In the genomic region with DNA sequence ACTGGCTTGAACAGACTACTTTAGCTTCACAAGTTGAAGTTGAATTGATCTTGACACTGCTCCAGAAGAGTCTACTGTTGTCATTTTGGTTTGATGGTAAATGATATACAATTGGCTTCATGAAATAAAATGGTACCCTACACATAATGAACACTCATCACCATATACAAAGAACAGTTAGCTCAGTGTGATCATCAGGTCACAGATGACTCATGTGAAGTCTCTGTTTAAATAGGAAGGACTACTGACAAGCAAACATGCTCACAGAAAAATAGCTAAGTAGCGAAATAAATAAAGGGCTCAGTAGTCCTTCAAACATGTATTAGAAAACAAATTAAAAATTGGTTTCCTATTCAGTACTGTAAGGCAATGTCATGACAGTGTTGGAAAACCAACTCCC, we compare ENCODE assay signal across 2 cellular contexts.
A peak's percentile ranks its signal among the peaks of the same experiment; 100 is the strongest.
TF ChIP-seq lines count a peak whose summit lies in the region.

No MANE protein-coding gene starts in this region.

TF ChIP-seq in IMR-90, 13 proteins besides CTCF, POLR2A, EP300 and RAD21:
- TF ChIP-seq BHLHE40 (IDR thresholded peaks at IDR 0.05; ENCODE audit: low read depth, low read length), result no peak
- TF ChIP-seq CHD1 (IDR thresholded peaks at IDR 0.05; ENCODE audit: low read depth, low read length), result no peak
- peak; percentile 54; the same call in 1 of the 2 replicates for TF ChIP-seq FOS (IDR thresholded peaks at IDR 0.05; ENCODE audit: low read depth, low read length)
- TF ChIP-seq NFE2L2 (IDR thresholded peaks at IDR 0.05; ENCODE audit: low read depth, low read length), result no peak
- TF ChIP-seq RCOR1 (IDR thresholded peaks at IDR 0.05; ENCODE audit: insufficient replicate concordance, low read length), result no peak
TF ChIP-seq in IMR-90: peak in this region for 1.

TF ChIP-seq in endothelial cell of umbilical vein, 7 proteins besides CTCF, POLR2A, EP300 and RAD21:
- TF ChIP-seq POLR2AphosphoS5 (IDR thresholded peaks at IDR 0.05; ENCODE audit: insufficient read depth, low read depth, low read length) (no peak), MYC (IDR thresholded peaks at IDR 0.05; ENCODE audit: low read depth, low read length) (no peak), GATA2 (IDR thresholded peaks at IDR 0.05; ENCODE audit: insufficient read depth, insufficient read length, low read depth, low read length) (no peak), JUN (IDR thresholded peaks at IDR 0.05; ENCODE audit: borderline replicate concordance, insufficient read depth, insufficient read length, low read depth) (no peak), FOS (IDR thresholded peaks at IDR 0.05; ENCODE audit: borderline replicate concordance, insufficient read depth, low read length) (peak; percentile 18), EZH2 (IDR thresholded peaks at IDR 0.05; ENCODE audit: borderline replicate concordance, low read depth, low read length, severe bottlenecking) (no peak)
- TF ChIP-seq, protein P1, sequence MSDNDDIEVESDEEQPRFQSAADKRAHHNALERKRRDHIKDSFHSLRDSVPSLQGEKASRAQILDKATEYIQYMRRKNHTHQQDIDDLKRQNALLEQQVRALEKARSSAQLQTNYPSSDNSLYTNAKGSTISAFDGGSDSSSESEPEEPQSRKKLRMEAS (IDR thresholded peaks at IDR 0.05; ENCODE audit: insufficient read depth, insufficient read length), result no peak
